Comparison of ENCODE assay signal across 39 cellular contexts in the genomic region with DNA sequence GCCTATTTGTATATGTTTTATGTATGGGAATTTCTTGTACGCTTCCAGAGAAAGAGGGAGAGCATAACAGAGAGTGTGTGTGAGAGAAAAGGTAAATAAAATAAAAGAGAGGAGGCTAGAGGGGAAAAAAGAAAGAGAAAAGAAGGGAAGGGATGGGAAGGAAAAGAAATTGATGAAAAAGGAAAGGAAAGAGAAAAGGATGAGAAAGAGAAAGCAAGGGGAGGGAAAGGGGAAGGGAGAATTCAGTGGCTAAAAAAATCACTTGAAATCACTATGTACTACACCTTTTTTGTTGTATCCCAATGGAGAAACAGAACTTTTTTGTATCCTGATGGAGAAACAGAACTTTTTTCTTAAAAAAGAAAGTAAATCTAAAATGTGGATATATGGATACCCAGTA.
"Had no signal": no experiment of that assay in that cellular context is flagged by ENCODE, and none has a peak within 500 bp of the region (broad histone marks: within the 10 kb centered on the region; RNA-seq: fewer than 3 reads in every experiment).

No MANE protein-coding gene starts in this region.

- H3K9me3 Mint-ChIP-seq: activated CD4-positive, alpha-beta memory T cell treated with anti-CD3 and anti-CD28 coated beads, Interleukin-2, amount 10 ng/mL, durations not matched to agents 7 days and 5 days; activated naive CD4-positive, alpha-beta T cell treated with anti-CD3 and anti-CD28 coated beads, Interleukin-2, amount 10 ng/mL, durations not matched to agents 7 days and 5 days; activated naive CD4-positive, alpha-beta T cell treated with anti-CD3 and anti-CD28 coated beads, Interleukin-2, amount 50 U/mL, for 24 hours; activated naive CD8-positive, alpha-beta T cell treated with anti-CD3 and anti-CD28 coated beads, Interleukin-2, amount 50 U/mL, for 24 hours; activated T-cell treated with anti-CD3 and anti-CD28 coated beads, Interleukin-2, amount 50 U/mL, for 24 hours; activated T-helper 2 cell treated with anti-CD3 and anti-CD28 coated beads, Interferon-gamma antibody, Interleukin-2, Interleukin-4, amounts not matched to agents 10 μg/mL and 5 μg/mL and 100 μg/mL, durations not matched to agents 14 hours and 24 hours and 36 hours; central memory CD8-positive, alpha-beta T cell; T-helper 1 cell treated with Interleukin-12 subunit alpha and Interleukin-12 subunit beta and Interleukin-4 antibody, amounts not matched to agents 30 μg/mL and 1 μg/mL, for 36 hours; T-helper 2 cell treated with Interferon-gamma antibody and Interleukin-4, amounts not matched to agents 5 μg/mL and 100 μg/mL, for 36 hours; WTC11 had no signal

- H3K9me3 ChIP-seq: ascending aorta had no signal

- H3K27me3 Mint-ChIP-seq: activated CD4-positive, alpha-beta T cell treated with anti-CD3 and anti-CD28 coated beads for 36 hours; activated naive CD4-positive, alpha-beta T cell treated with anti-CD3 and anti-CD28 coated beads, Interleukin-2, amount 50 U/mL, for 24 hours; activated naive CD8-positive, alpha-beta T cell; activated T-cell treated with anti-CD3 and anti-CD28 coated beads, Interleukin-2, amount 50 U/mL, for 24 hours; central memory CD8-positive, alpha-beta T cell had no signal

- H3K4me3 Mint-ChIP-seq: activated CD4-positive, alpha-beta memory T cell treated with anti-CD3 and anti-CD28 coated beads, Interleukin-2, amount 10 ng/mL, durations not matched to agents 7 days and 5 days; activated CD4-positive, alpha-beta T cell treated with anti-CD3 and anti-CD28 coated beads for 36 hours; activated CD4-positive, alpha-beta T cell treated with anti-CD3 and anti-CD28 coated beads, Interleukin-2, amount 10 ng/mL, durations not matched to agents 7 days and 5 days; activated CD8-positive, alpha-beta memory T cell treated with anti-CD3 and anti-CD28 coated beads, Interleukin-2, amount 10 ng/mL, durations not matched to agents 7 days and 5 days; activated CD8-positive, alpha-beta T cell treated with anti-CD3 and anti-CD28 coated beads, Interleukin-2, amount 10 ng/mL, durations not matched to agents 7 days and 5 days; activated naive CD4-positive, alpha-beta T cell treated with anti-CD3 and anti-CD28 coated beads, Interleukin-2, amount 10 ng/mL, durations not matched to agents 7 days and 5 days; activated naive CD4-positive, alpha-beta T cell treated with anti-CD3 and anti-CD28 coated beads, Interleukin-2, amount 50 U/mL, for 24 hours; activated naive CD8-positive, alpha-beta T cell; activated naive CD8-positive, alpha-beta T cell treated with anti-CD3 and anti-CD28 coated beads, Interleukin-2, amount 10 ng/mL, durations not matched to agents 7 days and 5 days; activated naive CD8-positive, alpha-beta T cell treated with anti-CD3 and anti-CD28 coated beads, Interleukin-2, amount 50 U/mL, for 24 hours; activated T-cell treated with anti-CD3 and anti-CD28 coated beads, Interleukin-2, amount 50 U/mL, for 24 hours; brain; central memory CD8-positive, alpha-beta T cell; T-helper 1 cell treated with Interleukin-12 subunit alpha and Interleukin-12 subunit beta and Interleukin-4 antibody, amounts not matched to agents 30 μg/mL and 1 μg/mL, for 36 hours; T-helper 2 cell treated with Interferon-gamma antibody and Interleukin-4, amounts not matched to agents 5 μg/mL and 100 μg/mL, for 36 hours; WTC11 had no signal

- FAIRE-seq: bronchial epithelial cell, TTC549 had no signal

- ATAC-seq: activated CD4-positive, alpha-beta T cell treated with anti-CD3 and anti-CD28 coated beads for 36 hours; activated CD4-positive, CD25-positive, alpha-beta regulatory T cell treated with anti-CD3 and anti-CD28 coated beads, Interleukin-2, amount 50 U/mL, for 24 hours; activated CD8-positive, alpha-beta memory T cell treated with anti-CD3 and anti-CD28 coated beads, Interleukin-2, amount 10 ng/mL, durations not matched to agents 7 days and 5 days; activated CD8-positive, alpha-beta T cell treated with anti-CD3 and anti-CD28 coated beads, Interleukin-2, amount 10 ng/mL, durations not matched to agents 7 days and 5 days; activated naive CD8-positive, alpha-beta T cell treated with anti-CD3 and anti-CD28 coated beads, Interleukin-2, amount 50 U/mL, for 24 hours; WTC11 had no signal

- H3K27ac ChIP-seq: ascending aorta, cardiac muscle cell, WERI-Rb-1 had no signal

- H3K36me3 Mint-ChIP-seq: activated CD8-positive, alpha-beta memory T cell treated with anti-CD3 and anti-CD28 coated beads, Interleukin-2, amount 10 ng/mL, durations not matched to agents 7 days and 5 days; activated naive CD4-positive, alpha-beta T cell treated with anti-CD3 and anti-CD28 coated beads, Interleukin-2, amount 10 ng/mL, durations not matched to agents 7 days and 5 days; activated naive CD4-positive, alpha-beta T cell treated with anti-CD3 and anti-CD28 coated beads, Interleukin-2, amount 50 U/mL, for 24 hours; activated naive CD8-positive, alpha-beta T cell; activated naive CD8-positive, alpha-beta T cell treated with anti-CD3 and anti-CD28 coated beads, Interleukin-2, amount 10 ng/mL, durations not matched to agents 7 days and 5 days; brain; WTC11 had no signal

- H3K4me1 ChIP-seq: ascending aorta had no signal

- H3K36me3 ChIP-seq: ascending aorta, cardiac muscle cell, WERI-Rb-1 had no signal

- H3K27me3 ChIP-seq: ascending aorta, cardiac muscle cell had no signal

- H3K4me3 ChIP-seq: ascending aorta, cardiac muscle cell had no signal

- DNase-seq: activated CD4-positive, alpha-beta memory T cell treated with anti-CD3 and anti-CD28 coated beads, Interleukin-2, amount 10 ng/mL, durations not matched to agents 7 days and 5 days; activated CD4-positive, alpha-beta T cell treated with anti-CD3 and anti-CD28 coated beads for 1 hour; activated CD4-positive, alpha-beta T cell treated with anti-CD3 and anti-CD28 coated beads for 36 hours; activated CD4-positive, alpha-beta T cell treated with anti-CD3 and anti-CD28 coated beads for 48 hours; activated CD4-positive, alpha-beta T cell treated with anti-CD3 and anti-CD28 coated beads, Interleukin-2, amount 10 ng/mL, durations not matched to agents 7 days and 5 days; activated CD4-positive, alpha-beta T cell treated with anti-CD3 and anti-CD28 coated beads, Interleukin-2, amount 50 U/mL, for 48 hours; activated CD4-positive, CD25-positive, alpha-beta regulatory T cell; activated CD8-positive, alpha-beta memory T cell treated with anti-CD3 and anti-CD28 coated beads for 24 hours; activated CD8-positive, alpha-beta memory T cell treated with anti-CD3 and anti-CD28 coated beads, Interleukin-2, amount 10 ng/mL, durations not matched to agents 7 days and 5 days; activated CD8-positive, alpha-beta memory T cell treated with anti-CD3 and anti-CD28 coated beads, Interleukin-2, amount 50 U/mL, for 48 hours; activated CD8-positive, alpha-beta T cell treated with anti-CD3 and anti-CD28 coated beads, Interleukin-2, amount 10 ng/mL, durations not matched to agents 7 days and 5 days; activated effector memory CD4-positive, alpha-beta T cell treated with Interleukin-2 at 50 U/mL for 16 hours; activated gamma-delta T cell; activated naive CD4-positive, alpha-beta T cell treated with anti-CD3 and anti-CD28 coated beads, Interleukin-2, amount 10 ng/mL, durations not matched to agents 7 days and 5 days; activated naive CD4-positive, alpha-beta T cell treated with Interleukin-2 at 50 U/mL for 16 hours; activated naive CD8-positive, alpha-beta T cell treated with anti-CD3 and anti-CD28 coated beads, Interleukin-2, amount 10 ng/mL, durations not matched to agents 7 days and 5 days; activated naive CD8-positive, alpha-beta T cell treated with anti-CD3 and anti-CD28 coated beads, Interleukin-2, amount 50 U/mL, for 24 hours; activated T-cell treated with anti-CD3 and anti-CD28 coated beads, Interleukin-2, amount 50 U/mL, for 24 hours; activated T-cell treated with anti-CD3 and anti-CD28 coated beads, Interleukin-2, amount 50 U/mL, for 48 hours; amygdala; anterior cingulate cortex; caudate nucleus; cerebellar nuclear complex; T-helper 2 cell; T-helper 9 cell; WERI-Rb-1 had no signal

- H3K4me1 Mint-ChIP-seq: brain, WTC11 had no signal

- H3K27ac Mint-ChIP-seq: activated CD4-positive, alpha-beta memory T cell treated with anti-CD3 and anti-CD28 coated beads, Interleukin-2, amount 10 ng/mL, durations not matched to agents 7 days and 5 days; activated CD4-positive, alpha-beta T cell treated with anti-CD3 and anti-CD28 coated beads for 36 hours; activated CD4-positive, alpha-beta T cell treated with anti-CD3 and anti-CD28 coated beads, Interleukin-2, amount 10 ng/mL, durations not matched to agents 7 days and 5 days; activated CD8-positive, alpha-beta memory T cell treated with anti-CD3 and anti-CD28 coated beads, Interleukin-2, amount 10 ng/mL, durations not matched to agents 7 days and 5 days; activated CD8-positive, alpha-beta T cell treated with anti-CD3 and anti-CD28 coated beads, Interleukin-2, amount 10 ng/mL, durations not matched to agents 7 days and 5 days; activated naive CD4-positive, alpha-beta T cell treated with anti-CD3 and anti-CD28 coated beads, Interleukin-2, amount 10 ng/mL, durations not matched to agents 7 days and 5 days; activated naive CD4-positive, alpha-beta T cell treated with anti-CD3 and anti-CD28 coated beads, Interleukin-2, amount 50 U/mL, for 24 hours; activated naive CD8-positive, alpha-beta T cell; activated naive CD8-positive, alpha-beta T cell treated with anti-CD3 and anti-CD28 coated beads, Interleukin-2, amount 10 ng/mL, durations not matched to agents 7 days and 5 days; activated naive CD8-positive, alpha-beta T cell treated with anti-CD3 and anti-CD28 coated beads, Interleukin-2, amount 50 U/mL, for 24 hours; activated T-cell treated with anti-CD3 and anti-CD28 coated beads, Interleukin-2, amount 50 U/mL, for 24 hours; activated T-helper 2 cell treated with anti-CD3 and anti-CD28 coated beads, Interferon-gamma antibody, Interleukin-2, Interleukin-4, amounts not matched to agents 10 μg/mL and 5 μg/mL and 100 μg/mL, durations not matched to agents 14 hours and 24 hours and 36 hours; brain; T-helper 1 cell treated with Interleukin-12 subunit alpha and Interleukin-12 subunit beta and Interleukin-4 antibody, amounts not matched to agents 30 μg/mL and 1 μg/mL, for 36 hours; T-helper 2 cell treated with Interferon-gamma antibody and Interleukin-4, amounts not matched to agents 5 μg/mL and 100 μg/mL, for 36 hours; WTC11 had no signal
